ENCODE assay signal across 12 cellular contexts in the genomic region with DNA sequence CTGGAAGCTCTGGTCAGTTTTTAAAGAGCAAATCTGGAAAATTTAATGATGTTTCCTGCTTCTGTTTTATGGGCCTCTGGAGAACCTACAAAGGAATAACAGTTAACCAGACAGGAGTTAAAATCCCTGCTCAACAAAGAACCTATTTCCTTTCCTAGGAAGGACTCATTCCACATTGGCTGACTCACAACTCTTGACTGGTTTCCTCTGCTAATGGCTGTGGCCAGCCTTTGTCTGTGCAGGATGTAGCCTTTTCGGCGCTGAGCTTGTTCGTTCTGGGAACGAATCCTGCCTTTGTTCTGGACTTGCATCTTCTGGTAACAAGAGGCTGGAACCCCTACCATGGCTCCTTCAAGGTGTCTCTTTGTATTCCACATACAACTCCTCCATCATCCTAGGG.
A peak's percentile ranks its signal among the peaks of the same experiment; 100 is the strongest.
DNase-seq lines count a peak whose midpoint lies in the region; ATAC-seq and TF ChIP-seq lines count a peak whose summit lies in the region.
"Had no signal": no experiment of that assay in that cellular context is flagged by ENCODE, and none has a peak within 500 bp of the region (broad histone marks: within the 10 kb centered on the region; RNA-seq: fewer than 3 reads in every experiment).

No MANE protein-coding gene starts in this region.

- TF ChIP-seq CTCF in RWPE1 (conservative IDR thresholded peaks at IDR 0.05; ENCODE audit: low read depth) (no peak), fibroblast of mammary gland (conservative IDR thresholded peaks at IDR 0.05; ENCODE audit: control insufficient read depth, insufficient read depth, low read depth, low read length) (no peak), osteoblast (IDR thresholded peaks at IDR 0.05; ENCODE audit: extremely low read depth, low read depth, low read length) (no peak)

- DNase-seq in EL: peak; percentile 56
- DNase-seq in RWPE1 (ENCODE audit: low spot score): peak; percentile 68
- peak; percentile 44 for DNase-seq in fibroblast of mammary gland (ENCODE audit: low read depth)
- peak; percentile 91 for DNase-seq in osteoblast (ENCODE audit: insufficient read length, low spot score, missing footprints)
- DNase-seq in Ammon's horn (ENCODE audit: low spot score): no peak
- no peak for DNase-seq in NCI-H1092 (lab: John Stamatoyannopoulos, UW)
- DNase-seq in NCI-H1105 (lab: John Stamatoyannopoulos, UW): no peak
- DNase-seq: activated B cell treated with CpG ODN at 0.5 μM for 24 hours; activated naive CD4-positive, alpha-beta T cell treated with anti-CD3 and anti-CD28 coated beads, Interleukin-2, amount 50 U/mL, for 16 hours; NCI-H524 treated with DMSO at 0.1 percent for 48 hours; ovary had no signal

- H3K4me1 ChIP-seq in osteoblast (ENCODE audit: insufficient read depth, low read length): peaks cover 8% of the 10 kb centered on the region

- no peaks in the 10 kb centered on the region for H3K36me3 ChIP-seq in osteoblast (ENCODE audit: insufficient read depth, low read length)
- H3K36me3 ChIP-seq: ovary had no signal

- H3K4me2 ChIP-seq in osteoblast (ENCODE audit: insufficient read depth, low read length): peak overlapping the region; percentile 66

- H2AFZ ChIP-seq in osteoblast (ENCODE audit: low read length): peak overlapping the region; percentile 88

- no peaks in the 10 kb centered on the region for H3K9me3 ChIP-seq in osteoblast (ENCODE audit: low read depth, low read length)
- H3K9me3 ChIP-seq: ovary had no signal

- no peaks in the 10 kb centered on the region for H4K20me1 ChIP-seq in osteoblast (ENCODE audit: insufficient read depth, low read length)

- H3K27ac ChIP-seq in RWPE1: no peak overlapping the region
- H3K27ac ChIP-seq in osteoblast (ENCODE audit: low read depth, low read length): no peak overlapping the region
- H3K27ac ChIP-seq: ovary had no signal

- H3K27me3 ChIP-seq in osteoblast (ENCODE audit: insufficient read depth, low read length): peaks cover 3% of the 10 kb centered on the region
- H3K27me3 ChIP-seq: ovary had no signal

- no peak for ATAC-seq in GM19452 (IDR thresholded peaks at IDR 0.05; ENCODE audit: unreplicated experiment)

- CTCF ChIA-PET in RWPE1 (lab: Yijun Ruan, JAX): interaction anchor here (1.1 kb wide), 1 partner anchor 13 kb away, joined by 4 read pairs; no protein-coding TSS in a partner anchor

- H3K79me2 ChIP-seq in osteoblast (ENCODE audit: insufficient read depth, low read length): no peaks in the 10 kb centered on the region

- no peak overlapping the region for H3K4me3 ChIP-seq in fibroblast of mammary gland (ENCODE audit: control insufficient read depth, low read depth, low read length)
- H3K4me3 ChIP-seq in osteoblast (ENCODE audit: insufficient read depth, low read length): peak overlapping the region; percentile 18
- H3K4me3 ChIP-seq: ovary had no signal

- POLR2A ChIA-PET in RWPE1 (lab: Yijun Ruan, JAX; ENCODE audit: low non-redundant PET): no interaction called here

Comparison
In these comparisons a context has a peak if more than half of its experiments do, and no peak if none do; other contexts are left out.
1. DNase-seq: peak in EL (single experiment), RWPE1 (single experiment), fibroblast of mammary gland (single experiment) and osteoblast (single experiment); none in Ammon's horn (single experiment), NCI-H1092 (single experiment) and NCI-H1105 (single experiment).